ENCODE assay signal across 1 cellular context in the genomic region with DNA sequence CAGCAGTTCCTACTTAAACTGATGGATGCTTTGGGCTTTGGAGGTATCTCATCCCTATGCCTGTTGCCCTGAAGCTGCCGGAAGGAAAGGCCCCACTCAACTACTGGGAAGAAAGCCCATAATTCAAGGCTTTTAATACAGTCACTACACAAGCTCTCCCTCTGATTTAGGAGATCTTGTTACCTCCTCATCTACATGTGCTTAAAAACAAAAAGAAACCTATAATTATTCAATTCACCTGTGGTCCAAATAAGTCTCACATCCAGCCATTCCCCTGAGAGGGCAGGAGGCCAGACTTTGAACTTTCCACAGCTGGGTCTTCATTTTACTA.
A peak's percentile ranks its signal among the peaks of the same experiment; 100 is the strongest.
TF ChIP-seq lines count a peak whose summit lies in the region.

No MANE protein-coding gene starts in this region.

TF ChIP-seq in HepG2, 621 proteins besides CTCF, POLR2A, EP300 and RAD21:
- TF ChIP-seq ZEB1 (IDR thresholded peaks at IDR 0.05; ENCODE audit: insufficient replicate concordance, low read depth) (peak; percentile 12), ZNF292 (CRISPR knock-in tag; IDR thresholded peaks at IDR 0.05; ENCODE audit: borderline replicate concordance, low read depth) (no peak), SIX1 (CRISPR knock-in tag; IDR thresholded peaks at IDR 0.05; ENCODE audit: borderline replicate concordance) (0 out of 2 replicates have a peak, but pooled peaks have one; percentile 25), PHF5A (CRISPR knock-in tag; IDR thresholded peaks at IDR 0.05; ENCODE audit: low read depth, unreplicated experiment) (peak; percentile 1), SP2 (CRISPR knock-in tag; IDR thresholded peaks at IDR 0.05) (no peak), SSRP1 (CRISPR knock-in tag; IDR thresholded peaks at IDR 0.05) (0 out of 2 replicates have a peak, but pooled peaks have one; percentile 38), ZFP41 (CRISPR knock-in tag; IDR thresholded peaks at IDR 0.05; ENCODE audit: borderline replicate concordance) (no peak), HNF4G (IDR thresholded peaks at IDR 0.05; ENCODE audit: borderline replicate concordance, low read depth, low read length) (peak; percentile 11; the same call in 1 of the 2 replicates), HNF4G (CRISPR knock-in tag; IDR thresholded peaks at IDR 0.05; ENCODE audit: borderline replicate concordance, low read depth) (no peak), ZNF124 (CRISPR knock-in tag; IDR thresholded peaks at IDR 0.05) (0 out of 2 replicates have a peak, but pooled peaks have one; percentile 13), ZNF766 (CRISPR knock-in tag; IDR thresholded peaks at IDR 0.05; ENCODE audit: borderline replicate concordance) (0 out of 2 replicates have a peak, but pooled peaks have one; percentile 38), BRCA1 (CRISPR knock-in tag; IDR thresholded peaks at IDR 0.05) (0 out of 2 replicates have a peak, but pooled peaks have one; percentile 38), ZNF30 (CRISPR knock-in tag; IDR thresholded peaks at IDR 0.05) (no peak)
- TF ChIP-seq, protein P1, sequence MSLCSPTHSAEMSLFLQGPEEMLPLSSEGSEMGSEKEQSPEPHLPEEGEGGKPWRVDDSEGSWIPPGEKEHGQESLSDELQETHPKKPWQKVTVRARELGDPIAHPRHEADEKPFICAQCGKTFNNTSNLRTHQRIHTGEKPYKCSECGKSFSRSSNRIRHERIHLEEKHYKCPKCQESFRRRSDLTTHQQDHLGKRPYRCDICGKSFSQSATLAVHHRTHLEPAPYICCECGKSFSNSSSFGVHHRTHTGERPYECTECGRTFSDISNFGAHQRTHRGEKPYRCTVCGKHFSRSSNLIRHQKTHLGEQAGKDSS (CRISPR knock-in tag; IDR thresholded peaks at IDR 0.05; ENCODE audit: borderline replicate concordance, low read depth) = 0 out of 2 replicates have a peak, but pooled peaks have one; percentile 15
- TF ChIP-seq, protein P2, sequence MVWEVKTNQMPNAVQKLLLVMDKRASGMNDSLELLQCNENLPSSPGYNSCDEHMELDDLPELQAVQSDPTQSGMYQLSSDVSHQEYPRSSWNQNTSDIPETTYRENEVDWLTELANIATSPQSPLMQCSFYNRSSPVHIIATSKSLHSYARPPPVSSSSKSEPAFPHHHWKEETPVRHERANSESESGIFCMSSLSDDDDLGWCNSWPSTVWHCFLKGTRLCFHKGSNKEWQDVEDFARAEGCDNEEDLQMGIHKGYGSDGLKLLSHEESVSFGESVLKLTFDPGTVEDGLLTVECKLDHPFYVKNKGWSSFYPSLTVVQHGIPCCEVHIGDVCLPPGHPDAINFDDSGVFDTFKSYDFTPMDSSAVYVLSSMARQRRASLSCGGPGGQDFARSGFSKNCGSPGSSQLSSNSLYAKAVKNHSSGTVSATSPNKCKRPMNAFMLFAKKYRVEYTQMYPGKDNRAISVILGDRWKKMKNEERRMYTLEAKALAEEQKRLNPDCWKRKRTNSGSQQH (CRISPR knock-in tag; IDR thresholded peaks at IDR 0.05; ENCODE audit: low read depth) = 0 out of 2 replicates have a peak, but pooled peaks have one; percentile 2
